In genomic region chr20:44709797-44710196, GRCh38 we compare ENCODE assay signal across 20 cellular contexts. TPM values are rescaled to one million over a fixed set of nuclear protein-coding genes. Genes with fewer than 3 reads are reported as not detected.
"Had no signal": no experiment of that assay in that cellular context is flagged by ENCODE, and none has a peak within 500 bp of the region (broad histone marks: within the 10 kb centered on the region; RNA-seq: fewer than 3 reads in every experiment).

No MANE protein-coding gene starts in this region.

- H3K4me1 Mint-ChIP-seq: memory B cell, naive B cell had no signal

- H3K27me3 ChIP-seq: dorsolateral prefrontal cortex, heart right ventricle, left lung had no signal

- H3K4me3 ChIP-seq: dorsolateral prefrontal cortex, heart right ventricle, left lung, lower lobe of right lung, psoas muscle had no signal

- H3K9me3 Mint-ChIP-seq: memory B cell, nephron had no signal

- H3K27ac ChIP-seq: dorsolateral prefrontal cortex, left lung, parathyroid adenoma, psoas muscle had no signal

- H3K27ac Mint-ChIP-seq: memory B cell, naive B cell, nephron had no signal

- H3K4me3 Mint-ChIP-seq: memory B cell, naive B cell, nephron had no signal

- H2AFZ ChIP-seq: parathyroid adenoma had no signal

- H3K9me3 ChIP-seq: heart right ventricle, left lung, lower lobe of right lung, psoas muscle had no signal

- H3K36me3 Mint-ChIP-seq: memory B cell, naive B cell had no signal

- H3K9ac ChIP-seq: parathyroid adenoma had no signal

- DNase-seq: cortex of kidney; dorsolateral prefrontal cortex; effector CD8-positive, alpha-beta T cell; heart right ventricle; hypothalamus; left lung; lower lobe of right lung; midbrain; naive B cell; psoas muscle; retina; small intestine; stimulated activated CD4-positive, alpha-beta T cell treated with anti-CD3 and anti-CD28 coated beads, Interleukin-12 subunit alpha, Interleukin-12 subunit beta, amount 100 ng/mL, for 4 hours; stimulated activated naive CD4-positive, alpha-beta T cell; trophoblast cell had no signal

- ATAC-seq: heart right ventricle, left lung, lower lobe of right lung, psoas muscle had no signal

- H3K36me3 ChIP-seq: heart right ventricle, left lung, lower lobe of right lung had no signal

- H3K79me2 ChIP-seq: parathyroid adenoma had no signal

RNA-seq across cellular contexts. Expression of gene CCN5, which starts 5.4 kb away (rescaled TPM):
- total RNA-seq: frontal cortex, urinary bladder had no signal

RNA-seq across cellular contexts. Expression of gene KCNK15, which starts 35.9 kb away (rescaled TPM):
- total RNA-seq: frontal cortex had no signal
